In genomic region chr9:72280913-72281500, GRCh38 we compare ENCODE assay signal across 8 cellular contexts.
A peak's percentile ranks its signal among the peaks of the same experiment; 100 is the strongest.
DNase-seq lines count a peak whose midpoint lies in the region; ATAC-seq and TF ChIP-seq lines count a peak whose summit lies in the region.

No MANE protein-coding gene starts in this region.

- CTCF ChIA-PET in Panc1 (lab: Charles Lee), result interaction anchor here (0.6 to 1.0 kb wide), 3 partner anchors 36 to 736 kb away, joined by 3 to 4 read pairs (median 3); no protein-coding TSS in a partner anchor

- in situ Hi-C loops in Panc1 (cut with HindIII; ENCODE audit: low pct_unique_long_range_greater_than_20kb, low sequenced_read_pairs), result no loop called here

- no peak overlapping the region for H3K4me2 ChIP-seq in neural cell (ENCODE audit: low read length)

- no peaks in the 10 kb centered on the region for H3K4me1 ChIP-seq in Panc1 (ENCODE audit: control insufficient read depth, insufficient read depth, low read length)

- H3K27ac Mint-ChIP-seq in activated T-cell treated with anti-CD3 and anti-CD28 coated beads, Interleukin-2, amount 50 U/mL, for 24 hours, result no peak overlapping the region
- no peak overlapping the region for H3K27ac Mint-ChIP-seq in stimulated activated naive CD8-positive, alpha-beta T cell treated with anti-CD3 and anti-CD28 coated beads, Interleukin-15, amount 100 ng/mL, for 72 hours

- POLR2A ChIA-PET in Panc1 (lab: Charles Lee), result no interaction called here

- H3K4me3 Mint-ChIP-seq in activated T-cell treated with anti-CD3 and anti-CD28 coated beads, Interleukin-2, amount 50 U/mL, for 24 hours, result no peak overlapping the region
- no peak overlapping the region for H3K4me3 Mint-ChIP-seq in stimulated activated naive CD8-positive, alpha-beta T cell treated with anti-CD3 and anti-CD28 coated beads, Interleukin-15, amount 100 ng/mL, for 72 hours

- no peaks in the 10 kb centered on the region for H3K9me3 Mint-ChIP-seq in activated T-cell treated with anti-CD3 and anti-CD28 coated beads, Interleukin-2, amount 50 U/mL, for 24 hours
- no peaks in the 10 kb centered on the region for H3K9me3 Mint-ChIP-seq in stimulated activated naive CD8-positive, alpha-beta T cell treated with anti-CD3 and anti-CD28 coated beads, Interleukin-15, amount 100 ng/mL, for 72 hours

- no peak overlapping the region for H3K9ac ChIP-seq in neural cell (ENCODE audit: low read length)

- H3K9me3 ChIP-seq in Panc1 (ENCODE audit: control insufficient read depth, insufficient read depth, low read depth, low read length) (no peaks in the 10 kb centered on the region), neural cell (ENCODE audit: low read length) (no peaks in the 10 kb centered on the region)

- ATAC-seq in GM21360 (IDR thresholded peaks at IDR 0.05; ENCODE audit: unreplicated experiment) (peak; percentile 78), Panc1 (peak; percentile 91)
- ATAC-seq in stimulated activated naive CD8-positive, alpha-beta T cell treated with anti-CD3 and anti-CD28 coated beads, Interleukin-15, amount 100 ng/mL, for 72 hours, result peak; percentile 88

- H3K27me3 ChIP-seq in Panc1 (ENCODE audit: control insufficient read depth, insufficient read depth, low read length), result no peaks in the 10 kb centered on the region
- no peaks in the 10 kb centered on the region for H3K27me3 ChIP-seq in neural cell (ENCODE audit: insufficient read depth, low read depth, low read length)

- DNase-seq in DMS153 (lab: John Stamatoyannopoulos, UW) (peak; percentile 27), HPDE6-E6E7 (ENCODE audit: extremely low spot score) (peak; percentile 63), Panc1 (ENCODE audit: low read depth, low spot score) (peak; percentile 42), fibroblast of mammary gland (ENCODE audit: low read depth) (peak; percentile 62)
- peak; percentile 74 for DNase-seq in activated T-cell treated with anti-CD3 and anti-CD28 coated beads, Interleukin-2, amount 50 U/mL, for 24 hours
- DNase-seq in stimulated activated naive CD8-positive, alpha-beta T cell treated with anti-CD3 and anti-CD28 coated beads, Interleukin-15, amount 100 ng/mL, for 72 hours, result peak; percentile 56 to 68

- BruUV-seq in Panc1 (replicated peaks; lab: Mats Ljungman, UMichigan), result no TSS peak

- H3K27ac ChIP-seq in Panc1 (ENCODE audit: low read length), result no peak overlapping the region
- no peak overlapping the region for H3K27ac ChIP-seq in neural cell (ENCODE audit: low read length)

- H3K36me3 Mint-ChIP-seq in activated T-cell treated with anti-CD3 and anti-CD28 coated beads, Interleukin-2, amount 50 U/mL, for 24 hours (ENCODE audit: low read depth), result no peaks in the 10 kb centered on the region

- H3K36me3 ChIP-seq in Panc1 (ENCODE audit: control insufficient read depth, insufficient read depth, low read length) (no peaks in the 10 kb centered on the region), neural cell (ENCODE audit: insufficient read depth, low read length) (no peaks in the 10 kb centered on the region)

- no peaks in the 10 kb centered on the region for H3K4me1 Mint-ChIP-seq in activated T-cell treated with anti-CD3 and anti-CD28 coated beads, Interleukin-2, amount 50 U/mL, for 24 hours (ENCODE audit: low read depth)
- no peaks in the 10 kb centered on the region for H3K4me1 Mint-ChIP-seq in stimulated activated naive CD8-positive, alpha-beta T cell treated with anti-CD3 and anti-CD28 coated beads, Interleukin-15, amount 100 ng/mL, for 72 hours

- intact Hi-C loops in Panc1 (cut with micrococcal nuclease; ENCODE audit: unreplicated experiment), result loop anchor here (2.0 to 10.0 kb wide), 3 partner anchors 74 to 542 kb away; no protein-coding TSS in a partner anchor

- H3K79me2 ChIP-seq in neural cell (replicated peaks; ENCODE audit: insufficient read depth, low read length), result no peaks in the 10 kb centered on the region

- H2AFZ ChIP-seq in neural cell (ENCODE audit: low read depth, low read length), result no peak overlapping the region

- no peaks in the 10 kb centered on the region for H4K20me1 ChIP-seq in neural cell (ENCODE audit: insufficient read depth)

- peak; percentile 91 for TF ChIP-seq CTCF in Panc1 (IDR thresholded peaks at IDR 0.05)
- peak; percentile 98 for TF ChIP-seq CTCF in fibroblast of mammary gland (conservative IDR thresholded peaks at IDR 0.05; ENCODE audit: control insufficient read depth, insufficient read depth, low read depth, low read length)
- peak; percentile 86 for TF ChIP-seq CTCF in neural cell (IDR thresholded peaks at IDR 0.05; ENCODE audit: poor library complexity, severe bottlenecking)

- TF ChIP-seq EP300 in neural cell (conservative IDR thresholded peaks at IDR 0.05; ENCODE audit: poor library complexity, severe bottlenecking), result no peak

- H3K4me3 ChIP-seq in Panc1 (ENCODE audit: low read depth in 2 of 2, low read length in 2 of 2), result no peak overlapping the region
- H3K4me3 ChIP-seq in fibroblast of mammary gland (ENCODE audit: control insufficient read depth, low read depth, low read length), result no peak overlapping the region
- H3K4me3 ChIP-seq in neural cell (ENCODE audit: low read length), result no peak overlapping the region

- H3K27me3 Mint-ChIP-seq in activated T-cell treated with anti-CD3 and anti-CD28 coated beads, Interleukin-2, amount 50 U/mL, for 24 hours, result no peaks in the 10 kb centered on the region
- no peaks in the 10 kb centered on the region for H3K27me3 Mint-ChIP-seq in stimulated activated naive CD8-positive, alpha-beta T cell treated with anti-CD3 and anti-CD28 coated beads, Interleukin-15, amount 100 ng/mL, for 72 hours

- TF ChIP-seq RAD21 in neural cell (conservative IDR thresholded peaks at IDR 0.05), result peak; percentile 87

- H3F3A ChIP-seq in neural cell (ENCODE audit: insufficient read depth, low read length, poor library complexity, severe bottlenecking), result no peaks in the 10 kb centered on the region

- H3K9me2 ChIP-seq in neural cell (ENCODE audit: insufficient read depth, low read length), result no peaks in the 10 kb centered on the region

TF ChIP-seq in neural cell, 6 proteins besides CTCF, POLR2A, EP300 and RAD21:
- TF ChIP-seq MXI1 (conservative IDR thresholded peaks at IDR 0.05; ENCODE audit: poor library complexity, severe bottlenecking), result no peak
- no peak for TF ChIP-seq TAF1 (IDR thresholded peaks at IDR 0.05; ENCODE audit: low read depth)
- peak; percentile 85 for TF ChIP-seq SMC3 (conservative IDR thresholded peaks at IDR 0.05; ENCODE audit: poor library complexity)
- TF ChIP-seq POLR2AphosphoS5 (IDR thresholded peaks at IDR 0.05), result no peak
- TF ChIP-seq EZH2 (IDR thresholded peaks at IDR 0.05; ENCODE audit: borderline replicate concordance, insufficient read depth, low read length, poor library complexity, severe bottlenecking), result no peak
- TF ChIP-seq REST (IDR thresholded peaks at IDR 0.05; ENCODE audit: borderline replicate concordance), result no peak
